8 cellular contexts compared by ENCODE assay signal in genomic region chr7:131745645-131746248, GRCh38.
A peak's percentile ranks its signal among the peaks of the same experiment; 100 is the strongest.
DNase-seq lines count a peak whose midpoint lies in the region; ATAC-seq and TF ChIP-seq lines count a peak whose summit lies in the region.

No MANE protein-coding gene starts in this region.

- DNase-seq in H7 (peak; percentile 62), NCI-H1048 (lab: John Stamatoyannopoulos, UW) (peak; percentile 15), choroid plexus epithelial cell (ENCODE audit: low read depth) (peak; percentile 61), myocyte (ENCODE audit: low read depth) (peak; percentile 69), posterior cingulate gyrus (no peak), ascending aorta (ENCODE audit: low spot score in 2 of 2) (no peak)

- no peak overlapping the region for H3K27ac ChIP-seq in ascending aorta

- H3K4me3 ChIP-seq in H7 (ENCODE audit: insufficient read depth, low read depth, low read length) (no peak overlapping the region), choroid plexus epithelial cell (ENCODE audit: low read depth, low read length) (no peak overlapping the region), ascending aorta (no peak overlapping the region)

- intact Hi-C loops in posterior cingulate gyrus (cut with DNase I) (no loop called here), ascending aorta (cut with DNase I) (no loop called here)

- H3K27me3 ChIP-seq in H7 (ENCODE audit: control insufficient read depth, insufficient read depth, low read length), result no peaks in the 10 kb centered on the region
- no peaks in the 10 kb centered on the region for H3K27me3 ChIP-seq in ascending aorta

- TF ChIP-seq CTCF in choroid plexus epithelial cell (conservative IDR thresholded peaks at IDR 0.05; ENCODE audit: low read depth, low read length) (no peak), ascending aorta (IDR thresholded peaks at IDR 0.05) (no peak)

- no peaks in the 10 kb centered on the region for H3K4me1 ChIP-seq in ascending aorta

- no peak for ATAC-seq in activated CD4-positive, CD25-positive, alpha-beta regulatory T cell treated with anti-CD3 and anti-CD28 coated beads, Interleukin-2, amount 50 U/mL, for 24 hours
- no peak for ATAC-seq in HG03175 (IDR thresholded peaks at IDR 0.05; ENCODE audit: unreplicated experiment)

- H3K36me3 ChIP-seq in H7 (replicated peaks; ENCODE audit: control insufficient read depth, insufficient read depth, low read length), result no peaks in the 10 kb centered on the region
- H3K36me3 ChIP-seq in ascending aorta, result no peaks in the 10 kb centered on the region

- no peaks in the 10 kb centered on the region for H3K9me3 ChIP-seq in ascending aorta

Comparison
In these comparisons a context has a peak if more than half of its experiments do, and no peak if none do; other contexts are left out.
1. DNase-seq: peak in H7 (single experiment), NCI-H1048 (single experiment), choroid plexus epithelial cell (single experiment) and myocyte (single experiment); none in posterior cingulate gyrus (0 of 10) and ascending aorta (0 of 2).